In genomic region chr7:73338321-73338720, GRCh38 we compare ENCODE assay signal across 35 cellular contexts. TPM values are rescaled to one million over a fixed set of nuclear protein-coding genes. Genes with fewer than 3 reads are reported as not detected.
"Had no signal": no experiment of that assay in that cellular context is flagged by ENCODE, and none has a peak within 500 bp of the region (broad histone marks: within the 10 kb centered on the region; RNA-seq: fewer than 3 reads in every experiment).

No MANE protein-coding gene starts in this region.

- H3K4me3 ChIP-seq: MG63, Peyer's patch, SJSA1 had no signal

- H3K27me3 Mint-ChIP-seq: activated naive CD4-positive, alpha-beta T cell treated with anti-CD3 and anti-CD28 coated beads, Interleukin-2, amount 50 U/mL, for 24 hours had no signal

- H3K9me3 Mint-ChIP-seq: activated B cell treated with CpG ODN at 0.5 μM for 24 hours; activated naive CD4-positive, alpha-beta T cell treated with anti-CD3 and anti-CD28 coated beads, Interleukin-2, amount 50 U/mL, for 24 hours; activated naive CD8-positive, alpha-beta T cell treated with anti-CD3 and anti-CD28 coated beads, Interleukin-2, amount 10 ng/mL, durations not matched to agents 7 days and 5 days; activated T-cell treated with anti-CD3 and anti-CD28 coated beads, Interleukin-2, amount 50 U/mL, for 24 hours; activated T-helper 2 cell treated with anti-CD3 and anti-CD28 coated beads, Interferon-gamma antibody, Interleukin-2, Interleukin-4, amounts not matched to agents 10 μg/mL and 5 μg/mL and 100 μg/mL, durations not matched to agents 14 hours and 24 hours and 36 hours; brain had no signal

- H3K4me3 Mint-ChIP-seq: activated B cell treated with CpG ODN at 0.5 μM for 24 hours; activated CD8-positive, alpha-beta T cell treated with anti-CD3 and anti-CD28 coated beads, Interleukin-2, amount 10 ng/mL, durations not matched to agents 7 days and 5 days; activated naive CD4-positive, alpha-beta T cell treated with anti-CD3 and anti-CD28 coated beads, Interleukin-2, amount 50 U/mL, for 24 hours; activated naive CD8-positive, alpha-beta T cell treated with anti-CD3 and anti-CD28 coated beads, Interleukin-2, amount 10 ng/mL, durations not matched to agents 7 days and 5 days; activated T-cell treated with anti-CD3 and anti-CD28 coated beads, Interleukin-2, amount 50 U/mL, for 24 hours; brain had no signal

- H3K4me1 Mint-ChIP-seq: activated naive CD4-positive, alpha-beta T cell treated with anti-CD3 and anti-CD28 coated beads, Interleukin-2, amount 50 U/mL, for 24 hours had no signal

- DNase-seq: activated B cell treated with CpG ODN at 0.5 μM for 24 hours; activated CD4-positive, alpha-beta T cell treated with anti-CD3 and anti-CD28 coated beads for 4 hours; activated CD4-positive, alpha-beta T cell treated with anti-CD3 and anti-CD28 coated beads, Interleukin-2, amount 50 U/mL, for 4 hours; activated CD4-positive, CD25-positive, alpha-beta regulatory T cell treated with anti-CD3 and anti-CD28 coated beads, Interleukin-2, amount 50 U/mL, for 72 hours; activated CD8-positive, alpha-beta T cell treated with anti-CD3 and anti-CD28 coated beads, Interleukin-2, amount 10 ng/mL, durations not matched to agents 7 days and 5 days; activated gamma-delta T cell; activated naive CD4-positive, alpha-beta T cell treated with Interleukin-2 at 50 U/mL for 16 hours; activated naive CD8-positive, alpha-beta T cell treated with anti-CD3 and anti-CD28 coated beads, Interleukin-2, amount 10 ng/mL, durations not matched to agents 7 days and 5 days; activated T-cell treated with anti-CD3 and anti-CD28 coated beads, Interleukin-2, amount 50 U/mL, for 24 hours; central memory CD4-positive, alpha-beta T cell; Karpas-422; MG63; NCI-H1048; NCI-H1105 treated with DMSO at 0.1 percent for 48 hours; NCI-H1436; NCI-H1694; NCI-H1930; NCI-H345; NCI-H524 treated with DMSO at 0.1 percent for 48 hours; NCI-H748 treated with DMSO at 0.1 percent for 48 hours; NK-92 treated with Interleukin-12 subunit alpha and Interleukin-12 subunit beta, amount 100 ng/mL, for 24 hours; PC-3; Peyer's patch; RPMI8226; SHP77 treated with DMSO at 0.1 percent for 48 hours; SW 1271; T-helper 1 cell; T-helper 2 cell; T-helper 9 cell had no signal

- H3K36me3 Mint-ChIP-seq: activated naive CD4-positive, alpha-beta T cell treated with anti-CD3 and anti-CD28 coated beads, Interleukin-2, amount 50 U/mL, for 24 hours; activated naive CD8-positive, alpha-beta T cell treated with anti-CD3 and anti-CD28 coated beads, Interleukin-2, amount 10 ng/mL, durations not matched to agents 7 days and 5 days; brain had no signal

- H3K27ac Mint-ChIP-seq: activated B cell treated with CpG ODN at 0.5 μM for 24 hours; activated CD8-positive, alpha-beta T cell treated with anti-CD3 and anti-CD28 coated beads, Interleukin-2, amount 10 ng/mL, durations not matched to agents 7 days and 5 days; activated naive CD4-positive, alpha-beta T cell treated with anti-CD3 and anti-CD28 coated beads, Interleukin-2, amount 50 U/mL, for 24 hours; activated naive CD8-positive, alpha-beta T cell treated with anti-CD3 and anti-CD28 coated beads, Interleukin-2, amount 10 ng/mL, durations not matched to agents 7 days and 5 days; activated T-cell treated with anti-CD3 and anti-CD28 coated beads, Interleukin-2, amount 50 U/mL, for 24 hours; activated T-helper 2 cell treated with anti-CD3 and anti-CD28 coated beads, Interferon-gamma antibody, Interleukin-2, Interleukin-4, amounts not matched to agents 10 μg/mL and 5 μg/mL and 100 μg/mL, durations not matched to agents 14 hours and 24 hours and 36 hours; brain had no signal

RNA-seq across cellular contexts. Expression of gene FKBP6, which starts 10.4 kb away (rescaled TPM):
- total RNA-seq: activated B cell treated with CpG ODN at 0.5 μM for 24 hours; activated CD8-positive, alpha-beta T cell treated with anti-CD3 and anti-CD28 coated beads, Interleukin-2, amount 10 ng/mL, durations not matched to agents 7 days and 5 days; activated naive CD8-positive, alpha-beta T cell treated with anti-CD3 and anti-CD28 coated beads, Interleukin-2, amount 10 ng/mL, durations not matched to agents 7 days and 5 days; activated T-helper 2 cell treated with anti-CD3 and anti-CD28 coated beads, Interferon-gamma antibody, Interleukin-2, Interleukin-4, amounts not matched to agents 10 μg/mL and 5 μg/mL and 100 μg/mL, durations not matched to agents 14 hours and 24 hours and 36 hours; bronchial epithelial cell; cerebellum; PC-3; Peyer's patch; SJSA1 had no signal

RNA-seq across cellular contexts. Expression of gene TRIM50, which starts 10.4 kb away (rescaled TPM):
- total RNA-seq: activated B cell treated with CpG ODN at 0.5 μM for 24 hours; activated CD8-positive, alpha-beta T cell treated with anti-CD3 and anti-CD28 coated beads, Interleukin-2, amount 10 ng/mL, durations not matched to agents 7 days and 5 days; activated naive CD8-positive, alpha-beta T cell treated with anti-CD3 and anti-CD28 coated beads, Interleukin-2, amount 10 ng/mL, durations not matched to agents 7 days and 5 days; activated T-helper 2 cell treated with anti-CD3 and anti-CD28 coated beads, Interferon-gamma antibody, Interleukin-2, Interleukin-4, amounts not matched to agents 10 μg/mL and 5 μg/mL and 100 μg/mL, durations not matched to agents 14 hours and 24 hours and 36 hours; bronchial epithelial cell; cerebellum; PC-3; SJSA1 had no signal
